Comparison of ENCODE assay signal across 23 cellular contexts in the genomic region with DNA sequence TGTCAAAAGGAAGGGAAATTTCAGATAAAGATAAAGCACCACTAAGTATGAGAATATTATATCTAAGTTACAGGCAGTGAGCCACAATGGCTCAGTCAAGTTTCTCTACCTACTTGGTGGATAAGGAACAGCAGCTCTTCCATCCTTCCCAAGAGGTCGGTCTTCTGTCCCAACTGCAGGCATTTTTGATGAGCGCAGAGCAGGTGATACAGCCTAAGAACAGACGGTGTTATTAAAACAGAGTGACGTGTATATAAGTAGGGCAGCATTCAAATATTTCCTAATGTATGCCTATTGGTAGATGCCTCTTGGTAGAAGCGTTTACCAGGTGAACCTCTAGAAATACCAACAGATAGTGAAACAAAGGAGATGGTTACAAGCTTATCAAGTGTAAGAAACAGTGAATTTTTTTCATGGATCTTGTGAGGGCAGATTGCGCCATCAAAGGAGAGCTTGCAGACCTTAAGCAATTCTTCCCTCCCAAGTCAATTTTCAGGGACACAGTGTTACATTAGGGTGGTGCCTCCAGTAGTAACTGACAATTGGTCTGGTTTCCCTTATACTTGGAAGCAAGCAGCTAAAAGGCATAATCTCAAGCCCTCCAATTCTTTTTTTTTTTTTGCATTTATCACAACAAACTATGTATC.
DNase-seq lines count a peak whose midpoint lies in the region; ATAC-seq, FAIRE-seq and TF ChIP-seq lines count a peak whose summit lies in the region.
"Had no signal": no experiment of that assay in that cellular context is flagged by ENCODE, and none has a peak within 500 bp of the region (broad histone marks: within the 10 kb centered on the region; RNA-seq: fewer than 3 reads in every experiment).

No MANE protein-coding gene starts in this region.

- CTCF ChIA-PET in K562 (lab: Yijun Ruan, JAX; ENCODE audit: low intra/inter-chr PET ratio), result no interaction called here

- H3K4me3 ChIP-seq in K562 (no peak overlapping the region), fibroblast of villous mesenchyme (ENCODE audit: low read depth, low read length) (no peak overlapping the region), upper lobe of right lung (no peak overlapping the region)
- H3K4me3 ChIP-seq: BLaER1 treated with 17β-estradiol and CSF1 and Interleukin-3, amounts not matched to agents 10 nM and 100 nM; esophagus squamous epithelium; hepatocyte; psoas muscle; SJCRH30 had no signal

- no peaks in the 10 kb centered on the region for H3K79me2 ChIP-seq in K562 (ENCODE audit: control insufficient read depth, insufficient read depth, low read length)

- no TSS peak for BruUV-seq in K562 (replicated peaks; lab: Mats Ljungman, UMichigan)

- WGBS in K562 (ENCODE audit: insufficient coverage, low coverage, missing lambda C conversion rate), result 95% methylated on average over 6 of the region's 6 CpGs

- H3K27ac ChIP-seq in K562 (ENCODE audit: extremely low read depth, low read depth, low read length), result no peak overlapping the region
- no peak overlapping the region for H3K27ac ChIP-seq in upper lobe of right lung
- H3K27ac ChIP-seq: BLaER1 treated with 17β-estradiol and CSF1 and Interleukin-3, amounts not matched to agents 10 nM and 100 nM; esophagus squamous epithelium; hepatocyte; psoas muscle; SJCRH30; VCaP had no signal

- H3K27me3 Mint-ChIP-seq in activated naive CD8-positive, alpha-beta T cell, result no peaks in the 10 kb centered on the region
- no peaks in the 10 kb centered on the region for H3K27me3 Mint-ChIP-seq in activated naive CD8-positive, alpha-beta T cell treated with anti-CD3 and anti-CD28 coated beads, Interleukin-2, amount 50 U/mL, for 24 hours

- H3K27me3 ChIP-seq in K562 (ENCODE audit: control insufficient read depth in 2 of 2, insufficient read depth in 2 of 2, low read length in 2 of 2), result no peaks in the 10 kb centered on the region
- no peaks in the 10 kb centered on the region for H3K27me3 ChIP-seq in upper lobe of right lung
- H3K27me3 ChIP-seq: BLaER1 treated with 17β-estradiol and CSF1 and Interleukin-3, amounts not matched to agents 10 nM and 100 nM; esophagus squamous epithelium; hepatocyte; SJCRH30 had no signal

- no peak overlapping the region for H2AFZ ChIP-seq in K562 (ENCODE audit: low read depth, low read length)
- H2AFZ ChIP-seq: hepatocyte had no signal

- no peak for DNase-seq in activated naive CD8-positive, alpha-beta T cell treated with anti-CD3 and anti-CD28 coated beads, Interleukin-2, amount 50 U/mL, for 24 hours
- DNase-seq in K562 (ENCODE audit: extremely low read depth in 1 of 4, low spot score in 3 of 4), result no peak
- peak; percentile 74 for DNase-seq in fibroblast of villous mesenchyme (ENCODE audit: low read depth)
- DNase-seq in upper lobe of right lung, result no peak
- no peak for DNase-seq in activated gamma-delta T cell treated with Interleukin-2 at 50 U/mL for 16 hours
- no peak for DNase-seq in DMS153 treated with DMSO at 0.1 percent for 48 hours (lab: John Stamatoyannopoulos, UW; ENCODE audit: unreplicated experiment)
- DNase-seq in T-helper 2 cell, result no peak
- DNase-seq: activated CD4-positive, alpha-beta T cell treated with anti-CD3 and anti-CD28 coated beads, Interleukin-2, amount 50 U/mL, for 1 hour; activated naive CD4-positive, alpha-beta T cell treated with anti-CD3 and anti-CD28 coated beads for 36 hours; effector CD8-positive, alpha-beta T cell; esophagus squamous epithelium; KBM-7; NCI-H1048; NCI-H510A; psoas muscle; SJCRH30; T-helper 1 cell had no signal

- intact Hi-C loops in K562 (cut with micrococcal nuclease), result no loop called here
- intact Hi-C loops in upper lobe of right lung (cut with DNase I), result no loop called here

- TF ChIP-seq RAD21 in K562 (CRISPR knock-in tag; conservative IDR thresholded peaks at IDR 0.05 in 1 of 2, IDR thresholded peaks at IDR 0.05 in 1 of 2), result no peak

- H3K36me3 ChIP-seq in K562 (ENCODE audit: control insufficient read depth, insufficient read depth, low read length) (peaks cover 66% of the 10 kb centered on the region), upper lobe of right lung (peaks cover 56% of the 10 kb centered on the region)

- H3K36me3 Mint-ChIP-seq in activated naive CD8-positive, alpha-beta T cell, result peaks cover 6% of the 10 kb centered on the region
- peaks cover 16% of the 10 kb centered on the region for H3K36me3 Mint-ChIP-seq in activated naive CD8-positive, alpha-beta T cell treated with anti-CD3 and anti-CD28 coated beads, Interleukin-2, amount 50 U/mL, for 24 hours (ENCODE audit: low read depth)

- no peak overlapping the region for H3K4me2 ChIP-seq in K562 (ENCODE audit: insufficient read depth, low read length)
- H3K4me2 ChIP-seq: BLaER1 treated with 17β-estradiol and CSF1 and Interleukin-3, amounts not matched to agents 10 nM and 100 nM; hepatocyte had no signal

- H3K9me3 Mint-ChIP-seq in activated naive CD8-positive, alpha-beta T cell (ENCODE audit: low read depth), result no peaks in the 10 kb centered on the region
- no peaks in the 10 kb centered on the region for H3K9me3 Mint-ChIP-seq in activated naive CD8-positive, alpha-beta T cell treated with anti-CD3 and anti-CD28 coated beads, Interleukin-2, amount 50 U/mL, for 24 hours
- H3K9me3 Mint-ChIP-seq: activated naive CD4-positive, alpha-beta T cell treated with anti-CD3 and anti-CD28 coated beads for 36 hours had no signal

- no peak overlapping the region for H3K4me3 Mint-ChIP-seq in activated naive CD8-positive, alpha-beta T cell
- no peak overlapping the region for H3K4me3 Mint-ChIP-seq in activated naive CD8-positive, alpha-beta T cell treated with anti-CD3 and anti-CD28 coated beads, Interleukin-2, amount 50 U/mL, for 24 hours
- H3K4me3 Mint-ChIP-seq: activated naive CD4-positive, alpha-beta T cell treated with anti-CD3 and anti-CD28 coated beads for 36 hours had no signal

- H3K27ac Mint-ChIP-seq in activated naive CD8-positive, alpha-beta T cell, result peak overlapping the region; percentile 43
- H3K27ac Mint-ChIP-seq in activated naive CD8-positive, alpha-beta T cell treated with anti-CD3 and anti-CD28 coated beads, Interleukin-2, amount 50 U/mL, for 24 hours, result no peak overlapping the region
- H3K27ac Mint-ChIP-seq: activated naive CD4-positive, alpha-beta T cell treated with anti-CD3 and anti-CD28 coated beads for 36 hours had no signal

- no peaks in the 10 kb centered on the region for H3K4me1 ChIP-seq in K562 (replicated peaks in 1 of 2; ENCODE audit: control insufficient read depth in 2 of 2, insufficient read depth in 2 of 2, low read length in 2 of 2)
- peaks cover 5% of the 10 kb centered on the region for H3K4me1 ChIP-seq in upper lobe of right lung
- H3K4me1 ChIP-seq: SJCRH30 had no signal

- no peak for TF ChIP-seq EP300 in K562 (IDR thresholded peaks at IDR 0.05; ENCODE audit: low read length)

- 0 out of 2 replicates have a peak, but pooled peaks cover 4% of the 10 kb centered on the region for H4K20me1 ChIP-seq in K562 (replicated peaks; ENCODE audit: control insufficient read depth, insufficient read depth, low read length)

- POLR2A ChIA-PET in K562 (lab: Yijun Ruan, JAX), result interaction anchor here (1.0 kb wide), 1 partner anchor 223 kb away, joined by 3 read pairs; no protein-coding TSS in a partner anchor

- no peaks in the 10 kb centered on the region for H3K9me1 ChIP-seq in K562 (ENCODE audit: control insufficient read depth, insufficient read depth, low read length)

- FAIRE-seq in K562 (lab: Jason Lieb, UNC), result no peak
- FAIRE-seq: D721Med had no signal

- H3K9me3 ChIP-seq in K562 (replicated peaks; ENCODE audit: control insufficient read depth, insufficient read depth, low read depth, low read length) (no peaks in the 10 kb centered on the region), upper lobe of right lung (no peaks in the 10 kb centered on the region)
- H3K9me3 ChIP-seq: BLaER1 treated with 17β-estradiol and CSF1 and Interleukin-3, amounts not matched to agents 10 nM and 100 nM; esophagus squamous epithelium; psoas muscle; SJCRH30 had no signal

- peaks cover 4% of the 10 kb centered on the region for H3K4me1 Mint-ChIP-seq in activated naive CD8-positive, alpha-beta T cell (ENCODE audit: low read depth)
- peaks cover 2% of the 10 kb centered on the region for H3K4me1 Mint-ChIP-seq in activated naive CD8-positive, alpha-beta T cell treated with anti-CD3 and anti-CD28 coated beads, Interleukin-2, amount 50 U/mL, for 24 hours

- no peak for ATAC-seq in activated naive CD8-positive, alpha-beta T cell treated with anti-CD3 and anti-CD28 coated beads, Interleukin-2, amount 50 U/mL, for 24 hours
- no peak for ATAC-seq in K562
- peak; percentile 62 for ATAC-seq in upper lobe of right lung
- ATAC-seq: Panc1 had no signal

- TF ChIP-seq POLR2A in K562 (conservative IDR thresholded peaks at IDR 0.05), result no peak

- no peak overlapping the region for H3K9ac ChIP-seq in K562 (ENCODE audit: insufficient read depth in 1 of 2, low read depth in 2 of 2, low read length in 2 of 2)
- H3K9ac ChIP-seq: BLaER1 treated with 17β-estradiol and CSF1 and Interleukin-3, amounts not matched to agents 10 nM and 100 nM had no signal

- TF ChIP-seq CTCF in K562 (IDR thresholded peaks at IDR 0.05 in 2 of 3, conservative IDR thresholded peaks at IDR 0.05 in 1 of 3; ENCODE audit: insufficient read depth in 2 of 3, low read depth in 1 of 3, low read length in 3 of 3) (no peak), fibroblast of villous mesenchyme (IDR thresholded peaks at IDR 0.05; ENCODE audit: insufficient read depth, low read depth, low read length) (no peak), upper lobe of right lung (IDR thresholded peaks at IDR 0.05) (no peak)

- in situ Hi-C loops in K562 (cut with MboI), result no loop called here

TF ChIP-seq in K562, 482 proteins besides CTCF, POLR2A, EP300 and RAD21:
- TF ChIP-seq PCBP1 (IDR thresholded peaks at IDR 0.05; ENCODE audit: low read depth, low read length, poor library complexity, severe bottlenecking), result no peak
- peak; percentile 78 for TF ChIP-seq CEBPB (tag; IDR thresholded peaks at IDR 0.05)
- no peak for TF ChIP-seq CEBPG (CRISPR knock-in tag; IDR thresholded peaks at IDR 0.05)
- peak; percentile 38 to 54; a peak in 2 of 4 replicates for TF ChIP-seq CEBPG (tag; conservative IDR thresholded peaks at IDR 0.05 in 1 of 2, IDR thresholded peaks at IDR 0.05 in 1 of 2)
TF ChIP-seq in K562: peak in this region for 2.
